Comparison of ENCODE assay signal across 9 cellular contexts in the genomic region with DNA sequence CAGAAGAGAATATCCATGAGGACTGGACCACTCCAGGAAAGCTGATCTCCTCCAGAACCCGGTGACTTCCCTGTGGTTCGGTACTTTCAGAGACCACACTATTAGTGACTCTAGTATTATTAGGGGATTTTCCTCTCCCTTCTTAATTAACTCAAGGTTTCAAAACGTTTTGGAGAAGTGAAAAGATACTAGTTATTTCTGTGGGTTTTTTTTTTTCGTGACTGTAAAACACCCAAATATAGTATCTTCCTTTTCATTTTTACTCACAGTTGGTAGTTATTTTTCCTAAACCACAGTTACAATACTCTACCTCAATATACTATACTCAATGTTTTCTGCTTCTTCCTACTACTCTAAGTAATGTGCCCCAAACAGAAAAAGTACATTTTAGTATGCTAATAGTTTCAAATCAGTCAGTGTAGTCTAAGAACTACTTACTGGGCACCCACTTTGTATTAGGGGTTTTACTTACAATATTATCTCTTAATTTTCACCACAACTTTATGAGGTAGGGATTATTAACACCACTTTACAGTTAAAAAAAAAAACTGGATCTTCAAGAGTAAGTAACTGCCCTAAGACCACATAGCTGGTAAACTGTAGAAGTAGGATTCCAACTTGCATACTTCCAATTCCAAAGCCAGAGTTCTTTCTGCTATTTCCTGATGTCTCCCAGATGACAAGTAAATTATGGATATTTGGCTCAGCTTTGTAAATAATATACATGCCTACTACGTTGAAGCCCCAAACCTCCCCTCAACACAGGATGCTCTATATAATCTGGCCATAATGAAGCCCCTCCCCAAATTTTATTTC. TPM values are rescaled to one million over a fixed set of nuclear protein-coding genes. Genes with fewer than 3 reads are reported as not detected.
A peak's percentile ranks its signal among the peaks of the same experiment; 100 is the strongest.
DNase-seq lines count a peak whose midpoint lies in the region; ATAC-seq, FAIRE-seq and TF ChIP-seq lines count a peak whose summit lies in the region.
"Had no signal": no experiment of that assay in that cellular context is flagged by ENCODE, and none has a peak within 500 bp of the region (broad histone marks: within the 10 kb centered on the region; RNA-seq: fewer than 3 reads in every experiment).

No MANE protein-coding gene starts in this region.

- RAD21 ChIA-PET in GM12878 (lab: Charles Lee; ENCODE audit: unreplicated experiment): interaction anchor here (0.8 to 2.4 kb wide), 6 partner anchors 10 to 141 kb away, joined by 3 to 10 read pairs (median 5); no protein-coding TSS in a partner anchor

- WGBS in GM12878 (ENCODE audit: insufficient coverage, insufficient replicate concordance, low lambda C conversion rate, missing lambda C conversion rate): 8% methylated on average over 5 of the region's 5 CpGs

- H3K4me3 ChIP-seq in GM12878: peak overlapping the region; percentile 33

- no peaks in the 10 kb centered on the region for H3K27me3 ChIP-seq in GM12878 (replicated peaks in 1 of 2; ENCODE audit: control insufficient read depth in 2 of 2, insufficient read depth in 2 of 2, low read length in 1 of 2)

- peaks cover 60% of the 10 kb centered on the region for H3K4me1 ChIP-seq in GM12878 (ENCODE audit: control insufficient read depth, insufficient read depth, low read length)

- CTCF ChIA-PET in GM12878 (lab: Yijun Ruan, JAX): interaction anchor here (0.6 to 1.5 kb wide), 3 partner anchors 10 to 82 kb away, joined by 3 to 4 read pairs (median 3); no protein-coding TSS in a partner anchor

- intact Hi-C loops in GM12878 (cut with micrococcal nuclease; ENCODE audit: unreplicated experiment): loop anchor here (1.0 to 5.0 kb wide), 5 partner anchors 27 to 142 kb away; a partner anchor contains a TSS

- peaks cover 81% of the 10 kb centered on the region for H3K79me2 ChIP-seq in GM12878 (ENCODE audit: control insufficient read depth, insufficient read depth, low read length)

- POLR2A ChIA-PET in GM12878 (lab: Charles Lee): interaction anchor here (1.9 kb wide), 2 partner anchors 10 to 21 kb away, joined by 6 to 8 read pairs; no protein-coding TSS in a partner anchor

- H3K4me2 ChIP-seq in GM12878 (ENCODE audit: control insufficient read depth, insufficient read depth): peak overlapping the region; percentile 52

- no TSS peak for BruUV-seq in GM12878 (replicated peaks; lab: Mats Ljungman, UMichigan)

- H4K20me1 ChIP-seq in GM12878 (ENCODE audit: control insufficient read depth, insufficient read depth): no peaks in the 10 kb centered on the region

- in situ Hi-C loops in GM12878 (cut with MboI): loop anchor here (5.0 kb wide), 2 partner anchors 77 to 78 kb away; no protein-coding TSS in a partner anchor

- no peak for TF ChIP-seq POLR2A in GM12878 (IDR thresholded peaks at IDR 0.05; ENCODE audit: low read depth, low read length)

- FAIRE-seq in GM12878 (lab: Jason Lieb, UNC): peak; percentile 75

- peak; percentile 82 for DNase-seq in GM12878 (ENCODE audit: low read depth, low spot score)
- DNase-seq in RKO (ENCODE audit: low spot score): no peak
- DNase-seq in cerebellum (ENCODE audit: low spot score): no peak
- DNase-seq in stimulated activated naive CD4-positive, alpha-beta T cell (lab: John Stamatoyannopoulos, UW): no peak
- no peak for DNase-seq in OCI-M1 (lab: John Stamatoyannopoulos, UW)
- DNase-seq: NCI-H2029 had no signal

- H2AFZ ChIP-seq in GM12878 (ENCODE audit: control insufficient read depth, low read depth, low read length): no peak overlapping the region

- no peaks in the 10 kb centered on the region; a peak in 1 of 4 replicates for H3K36me3 ChIP-seq in GM12878 (ENCODE audit: control insufficient read depth in 2 of 2, insufficient read depth in 2 of 2, low read length in 1 of 2)

- ATAC-seq in GM18499 (IDR thresholded peaks at IDR 0.05; ENCODE audit: insufficient read depth, unreplicated experiment): peak; percentile 72
- ATAC-seq in GM21367 (IDR thresholded peaks at IDR 0.05; ENCODE audit: unreplicated experiment): peak; percentile 40
- peak; percentile 64 for ATAC-seq in HG03159 (IDR thresholded peaks at IDR 0.05; ENCODE audit: unreplicated experiment)
- ATAC-seq in GM12878: peak; percentile 70

- no peak for TF ChIP-seq RAD21 in GM12878 (IDR thresholded peaks at IDR 0.05; ENCODE audit: insufficient read depth, low read depth, low read length)

- peak; percentile 98 to 99 for TF ChIP-seq EP300 in GM12878 (IDR thresholded peaks at IDR 0.05; ENCODE audit: borderline replicate concordance in 1 of 2, control insufficient read depth in 1 of 2, low read depth in 2 of 2, low read length in 2 of 2)

- SMC1A ChIA-PET in GM12878 (lab: Charles Lee; ENCODE audit: uncharacterized antibody, unreplicated experiment): interaction anchor here (0.5 to 5.7 kb wide), 7 partner anchors 8 to 81 kb away, joined by 3 to 31 read pairs (median 4); no protein-coding TSS in a partner anchor

- no peak for TF ChIP-seq CTCF in GM12878 (IDR thresholded peaks at IDR 0.05 in 2 of 3, conservative IDR thresholded peaks at IDR 0.05 in 1 of 3; ENCODE audit: control insufficient read depth in 2 of 3, extremely low read depth in 1 of 3, insufficient read depth in 1 of 3, low read depth in 3 of 3, low read length in 3 of 3)

- peak overlapping the region; percentile 18 for H3K9ac ChIP-seq in GM12878 (ENCODE audit: control insufficient read depth, insufficient read depth, low read length)

- no peaks in the 10 kb centered on the region; the same call in 2 of the 3 replicates for H3K9me3 ChIP-seq in GM12878 (replicated peaks; ENCODE audit: control insufficient read depth, insufficient read depth, low read length)

- H3K27ac ChIP-seq in GM12878 (ENCODE audit: control insufficient read depth, insufficient read depth): peak overlapping the region; percentile 89

TF ChIP-seq in GM12878, 131 proteins besides CTCF, POLR2A, EP300 and RAD21 (continues in another document):
- TF ChIP-seq, protein P1, sequence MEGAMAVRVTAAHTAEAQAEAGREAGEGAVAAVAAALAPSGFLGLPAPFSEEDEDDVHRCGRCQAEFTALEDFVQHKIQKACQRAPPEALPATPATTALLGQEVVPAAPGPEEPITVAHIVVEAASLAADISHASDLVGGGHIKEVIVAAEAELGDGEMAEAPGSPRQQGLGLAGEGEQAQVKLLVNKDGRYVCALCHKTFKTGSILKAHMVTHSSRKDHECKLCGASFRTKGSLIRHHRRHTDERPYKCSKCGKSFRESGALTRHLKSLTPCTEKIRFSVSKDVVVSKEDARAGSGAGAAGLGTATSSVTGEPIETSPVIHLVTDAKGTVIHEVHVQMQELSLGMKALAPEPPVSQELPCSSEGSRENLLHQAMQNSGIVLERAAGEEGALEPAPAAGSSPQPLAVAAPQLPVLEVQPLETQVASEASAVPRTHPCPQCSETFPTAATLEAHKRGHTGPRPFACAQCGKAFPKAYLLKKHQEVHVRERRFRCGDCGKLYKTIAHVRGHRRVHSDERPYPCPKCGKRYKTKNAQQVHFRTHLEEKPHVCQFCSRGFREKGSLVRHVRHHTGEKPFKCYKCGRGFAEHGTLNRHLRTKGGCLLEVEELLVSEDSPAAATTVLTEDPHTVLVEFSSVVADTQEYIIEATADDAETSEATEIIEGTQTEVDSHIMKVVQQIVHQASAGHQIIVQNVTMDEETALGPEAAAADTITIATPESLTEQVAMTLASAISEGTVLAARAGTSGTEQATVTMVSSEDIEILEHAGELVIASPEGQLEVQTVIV (IDR thresholded peaks at IDR 0.05; ENCODE audit: borderline replicate concordance, partially characterized antibody): no peak
- TF ChIP-seq BRCA1 (IDR thresholded peaks at IDR 0.05; ENCODE audit: low read depth, low read length): no peak
- TF ChIP-seq RAD51 (IDR thresholded peaks at IDR 0.05): 0 out of 2 replicates have a peak, but pooled peaks have one; percentile 26
- TF ChIP-seq RCOR1 (conservative IDR thresholded peaks at IDR 0.05; ENCODE audit: low read depth, low read length): 0 out of 2 replicates have a peak, but pooled peaks have one; percentile 86
- peak; percentile 78 for TF ChIP-seq NR2F1 (conservative IDR thresholded peaks at IDR 0.05)
- no peak for TF ChIP-seq HDAC6 (IDR thresholded peaks at IDR 0.05; ENCODE audit: unreplicated experiment)
- no peak for TF ChIP-seq WRNIP1 (IDR thresholded peaks at IDR 0.05; ENCODE audit: borderline replicate concordance, low read depth, low read length)

RNA-seq across cellular contexts. Expression of a gene that starts 45.0 kb away (rescaled TPM):
- 129 and 137 TPM in 2 replicates for total RNA-seq in GM12878 (2013; cell fraction: nucleolus; rRNA removed)
- total RNA-seq in GM12878 (2014; rRNA removed) (54.2 and 56.2 TPM in 2 replicates), GM12878 (2014; rRNA removed; fragmentation: Illumina TruSeq; extraction: Trizol) (61.9 and 62.8 TPM in 2 replicates), GM12878 (2021) (52.6 and 57.2 TPM in 2 replicates), cerebellum (30.2 TPM)
- polyA plus RNA-seq in GM12878 (2011; ENCODE audit: low read depth): 21.8 TPM
- polyA plus RNA-seq in GM12878 (2011; rRNA removed) (45.3 and 53.4 TPM in 2 replicates), GM12878 (2014; fragmentation: Illumina TruSeq; extraction: Trizol) (31.0 and 36.2 TPM in 2 replicates), GM12878 (2014; fragmentation: Nextera tagmentation; extraction: Ambion mirVana) (1 to 10 TPM; 5.0 to 5.2 TPM), GM12878 (2014; rRNA removed) (24.8 and 28.4 TPM in 2 replicates), GM12878 (2016; fragmentation: Nextera tagmentation; extraction: Ambion mirVana) (10 to 100 TPM; 13.1 to 14.1 TPM)
- polyA plus RNA-seq in GM12878 (2011; cell fraction: cytosol; rRNA removed): 48.3 and 50.4 TPM in 2 replicates
- 47.2 and 56.5 TPM in 2 replicates for polyA plus RNA-seq in GM12878 (2011; cell fraction: nucleus; rRNA removed)
- 21.8 and 22.6 TPM in 2 replicates for polyA plus RNA-seq in GM12878 (2012)
- 162 and 177 TPM in 2 replicates for polyA minus RNA-seq in GM12878 (2011; rRNA and poly(A)+ RNA removed)
- 36.6 and 42.8 TPM in 2 replicates for polyA minus RNA-seq in GM12878 (2011; cell fraction: cytosol; rRNA and poly(A)+ RNA removed)
- polyA minus RNA-seq in GM12878 (2011; cell fraction: nucleus; rRNA and poly(A)+ RNA removed): 28.0 and 49.2 TPM in 2 replicates
